17 cellular contexts compared by ENCODE assay signal in genomic region chr7:17289074-17289665, GRCh38. TPM values are rescaled to one million over a fixed set of nuclear protein-coding genes. Genes with fewer than 3 reads are reported as not detected.
DNase-seq lines count a peak whose midpoint lies in the region; ATAC-seq, FAIRE-seq and TF ChIP-seq lines count a peak whose summit lies in the region.
"Had no signal": no experiment of that assay in that cellular context is flagged by ENCODE, and none has a peak within 500 bp of the region (broad histone marks: within the 10 kb centered on the region; RNA-seq: fewer than 3 reads in every experiment).

No MANE protein-coding gene starts in this region.

- no peaks in the 10 kb centered on the region for H3K79me2 ChIP-seq in endothelial cell of umbilical vein (ENCODE audit: control insufficient read depth, insufficient read depth, low read length)

- ATAC-seq in GM21360 (IDR thresholded peaks at IDR 0.05; ENCODE audit: unreplicated experiment) (no peak), GM19395 (IDR thresholded peaks at IDR 0.05; ENCODE audit: unreplicated experiment) (no peak)
- ATAC-seq: activated CD8-positive, alpha-beta T cell treated with anti-CD3 and anti-CD28 coated beads for 36 hours; psoas muscle; stimulated activated effector memory CD8-positive, alpha-beta T cell treated with anti-CD3 and anti-CD28 coated beads, Interleukin-12 subunit alpha, Interleukin-12 subunit beta, amount 100 ng/mL, for 72 hours had no signal

- CTCF ChIA-PET in Calu3 (lab: Charles Lee): no interaction called here
- CTCF ChIA-PET in endothelial cell of umbilical vein (lab: Charles Lee): no interaction called here

- no peaks in the 10 kb centered on the region for H3K9me3 Mint-ChIP-seq in Calu3 (ENCODE audit: low read depth, unreplicated experiment)
- H3K9me3 Mint-ChIP-seq: activated CD8-positive, alpha-beta T cell treated with anti-CD3 and anti-CD28 coated beads for 36 hours; central memory CD8-positive, alpha-beta T cell; stimulated activated effector memory CD8-positive, alpha-beta T cell treated with anti-CD3 and anti-CD28 coated beads, Interleukin-12 subunit alpha, Interleukin-12 subunit beta, amount 100 ng/mL, for 72 hours had no signal

- H3K4me1 Mint-ChIP-seq in Calu3 (ENCODE audit: low read depth, unreplicated experiment): peaks cover 45% of the 10 kb centered on the region
- H3K4me1 Mint-ChIP-seq: stimulated activated effector memory CD8-positive, alpha-beta T cell treated with anti-CD3 and anti-CD28 coated beads, Interleukin-12 subunit alpha, Interleukin-12 subunit beta, amount 100 ng/mL, for 72 hours had no signal

- H3K27me3 ChIP-seq in endothelial cell of umbilical vein (ENCODE audit: control insufficient read depth in 2 of 2, insufficient read depth in 2 of 2, low read length in 2 of 2): no peaks in the 10 kb centered on the region

- no peaks in the 10 kb centered on the region for H3K9me1 ChIP-seq in endothelial cell of umbilical vein (replicated peaks; ENCODE audit: control insufficient read depth, extremely low read depth, insufficient read depth, low read length)

- DNase-seq in Calu3: no peak
- peak; percentile 31 for DNase-seq in NCI-H524 treated with DMSO at 0.1 percent for 48 hours (lab: John Stamatoyannopoulos, UW)
- DNase-seq in endothelial cell of umbilical vein (ENCODE audit: low read depth, low spot score): peak; percentile 83
- DNase-seq in lung microvascular endothelial cell (ENCODE audit: low read depth in 2 of 2): peak; percentile 43 to 50
- DNase-seq in coronary artery (ENCODE audit: low spot score): no peak
- no peak for DNase-seq in EL
- DNase-seq: activated CD8-positive, alpha-beta T cell treated with anti-CD3 and anti-CD28 coated beads for 36 hours; activated gamma-delta T cell; DMS153; Karpas-422; PC-9; psoas muscle; stimulated activated CD4-positive, alpha-beta T cell treated with anti-CD3 and anti-CD28 coated beads, Interleukin-4, amount 100 ng/mL, for 1 hour had no signal

- BruUV-seq in Calu3 (replicated peaks; lab: Mats Ljungman, UMichigan) (no TSS peak), endothelial cell of umbilical vein (replicated peaks; lab: Mats Ljungman, UMichigan) (no TSS peak)

- no peaks in the 10 kb centered on the region for H3K9me3 ChIP-seq in endothelial cell of umbilical vein (replicated peaks; ENCODE audit: control insufficient read depth, insufficient read depth, low read length)
- H3K9me3 ChIP-seq: psoas muscle had no signal

- no peak overlapping the region for H2AFZ ChIP-seq in endothelial cell of umbilical vein (ENCODE audit: low read depth, low read length)
- H2AFZ ChIP-seq: PC-9 had no signal

- TF ChIP-seq CTCF in Calu3 (IDR thresholded peaks at IDR 0.05; ENCODE audit: unreplicated experiment) (no peak), endothelial cell of umbilical vein (IDR thresholded peaks at IDR 0.05; ENCODE audit: extremely low read depth in 1 of 2, insufficient read depth in 1 of 2, low read depth in 1 of 2, low read length in 2 of 2) (no peak), coronary artery (IDR thresholded peaks at IDR 0.05) (no peak)

- H3K9ac ChIP-seq in endothelial cell of umbilical vein (replicated peaks; ENCODE audit: extremely low read depth, insufficient read depth, low read length): no peak overlapping the region

- no peak overlapping the region for H3K4me3 Mint-ChIP-seq in Calu3 (ENCODE audit: low read depth, unreplicated experiment)
- H3K4me3 Mint-ChIP-seq: activated CD8-positive, alpha-beta T cell treated with anti-CD3 and anti-CD28 coated beads for 36 hours; central memory CD8-positive, alpha-beta T cell; stimulated activated effector memory CD8-positive, alpha-beta T cell treated with anti-CD3 and anti-CD28 coated beads, Interleukin-12 subunit alpha, Interleukin-12 subunit beta, amount 100 ng/mL, for 72 hours had no signal

- no peaks in the 10 kb centered on the region for H4K20me1 ChIP-seq in endothelial cell of umbilical vein (replicated peaks; ENCODE audit: control insufficient read depth, extremely low read depth, insufficient read depth, low read length)

- H3K27me3 Mint-ChIP-seq in Calu3 (ENCODE audit: unreplicated experiment): no peaks in the 10 kb centered on the region
- H3K27me3 Mint-ChIP-seq: activated CD8-positive, alpha-beta T cell treated with anti-CD3 and anti-CD28 coated beads for 36 hours; central memory CD8-positive, alpha-beta T cell had no signal

- H3K4me1 ChIP-seq in endothelial cell of umbilical vein (ENCODE audit: control insufficient read depth, extremely low read depth, insufficient read depth, low read length): no peaks in the 10 kb centered on the region
- H3K4me1 ChIP-seq: psoas muscle had no signal

- no peak for TF ChIP-seq POLR2A in endothelial cell of umbilical vein (IDR thresholded peaks at IDR 0.05; ENCODE audit: low read depth, low read length)

- intact Hi-C loops in Calu3 (cut with micrococcal nuclease; ENCODE audit: unreplicated experiment) (no loop called here), endothelial cell of umbilical vein (cut with micrococcal nuclease) (no loop called here)

- no peaks in the 10 kb centered on the region for H3K36me3 ChIP-seq in endothelial cell of umbilical vein (ENCODE audit: control insufficient read depth in 2 of 2, extremely low read depth in 1 of 2, insufficient read depth in 2 of 2, low read length in 2 of 2)

- peak overlapping the region; percentile 43 for H3K27ac Mint-ChIP-seq in Calu3 (ENCODE audit: unreplicated experiment)
- H3K27ac Mint-ChIP-seq: activated CD8-positive, alpha-beta T cell treated with anti-CD3 and anti-CD28 coated beads for 36 hours; stimulated activated effector memory CD8-positive, alpha-beta T cell treated with anti-CD3 and anti-CD28 coated beads, Interleukin-12 subunit alpha, Interleukin-12 subunit beta, amount 100 ng/mL, for 72 hours had no signal

- no peak overlapping the region for H3K4me2 ChIP-seq in endothelial cell of umbilical vein (ENCODE audit: insufficient read depth, low read length)
- H3K4me2 ChIP-seq: PC-9 had no signal

- H3K4me3 ChIP-seq in endothelial cell of umbilical vein (replicated peaks in 1 of 3; ENCODE audit: insufficient read depth in 1 of 3, low read depth in 1 of 3, low read length in 3 of 3) (no peak overlapping the region), coronary artery (no peak overlapping the region)
- H3K4me3 ChIP-seq: PC-9, psoas muscle had no signal

- POLR2A ChIA-PET in endothelial cell of umbilical vein (lab: Charles Lee): no interaction called here

- dilution Hi-C loops in endothelial cell of umbilical vein (cut with MboI; ENCODE audit: extremely low pct_ligation_motif_present, low sequenced_read_pairs): no loop called here

- peak; percentile 67 for FAIRE-seq in endothelial cell of umbilical vein (lab: Jason Lieb, UNC)

- peaks cover 4% of the 10 kb centered on the region for H3K36me3 Mint-ChIP-seq in Calu3 (ENCODE audit: insufficient read depth, unreplicated experiment)
- H3K36me3 Mint-ChIP-seq: stimulated activated effector memory CD8-positive, alpha-beta T cell treated with anti-CD3 and anti-CD28 coated beads, Interleukin-12 subunit alpha, Interleukin-12 subunit beta, amount 100 ng/mL, for 72 hours had no signal

- H3K27ac ChIP-seq in endothelial cell of umbilical vein (ENCODE audit: insufficient read depth, low read depth, low read length): no peak overlapping the region
- H3K27ac ChIP-seq in coronary artery: peak overlapping the region in 1 of 2 donors; percentile 10
- H3K27ac ChIP-seq: PC-9, psoas muscle had no signal

TF ChIP-seq in endothelial cell of umbilical vein, 7 proteins besides CTCF, POLR2A, EP300 and RAD21:
- no peak for TF ChIP-seq JUN (IDR thresholded peaks at IDR 0.05; ENCODE audit: borderline replicate concordance, insufficient read depth, insufficient read length, low read depth)
- TF ChIP-seq MAX (IDR thresholded peaks at IDR 0.05; ENCODE audit: insufficient read depth, insufficient read length): no peak

RNA-seq across cellular contexts. Expression of gene AHR, which starts 9.3 kb away (rescaled TPM):
- 280 and 288 TPM in 2 replicates for total RNA-seq in Calu3 (2022)
- 29.3 and 31.8 TPM in 2 replicates for total RNA-seq in endothelial cell of umbilical vein
- polyA plus RNA-seq in endothelial cell of umbilical vein: 3.3 and 4.8 TPM in 2 replicates
- 5.2 and 6.8 TPM in 2 replicates for polyA plus RNA-seq in endothelial cell of umbilical vein (2011; cell fraction: cytosol; rRNA removed)
- polyA plus RNA-seq in endothelial cell of umbilical vein (2011; cell fraction: nucleus; rRNA removed): 14.4 and 17.2 TPM in 2 replicates
- polyA plus RNA-seq in endothelial cell of umbilical vein (2012): 9.2 and 13.9 TPM in 2 replicates
- 8.4 and 15.3 TPM in 2 replicates for polyA minus RNA-seq in endothelial cell of umbilical vein
- 14.4 TPM for polyA minus RNA-seq in endothelial cell of umbilical vein (2011; cell fraction: cytosol; rRNA and poly(A)+ RNA removed)
- 44.0 and 47.0 TPM in 2 replicates for polyA minus RNA-seq in endothelial cell of umbilical vein (2011; cell fraction: nucleus; rRNA and poly(A)+ RNA removed)
- total RNA-seq in lung microvascular endothelial cell: 70.6 and 108 TPM in 2 replicates

Comparison
In these comparisons a context has a peak if more than half of its experiments do, and no peak if none do; other contexts are left out.
1. DNase-seq: peak in NCI-H524 treated with DMSO at 0.1 percent for 48 hours (single experiment), endothelial cell of umbilical vein (single experiment) and lung microvascular endothelial cell (2 of 2); none in Calu3 (single experiment), coronary artery (single experiment) and EL (single experiment).